ENCODE assay signal across 25 cellular contexts in genomic region chr1:203156280-203156679, GRCh38. TPM values are rescaled to one million over a fixed set of nuclear protein-coding genes. Genes with fewer than 3 reads are reported as not detected.
DNase-seq lines count a peak whose midpoint lies in the region; ATAC-seq and TF ChIP-seq lines count a peak whose summit lies in the region.
"Had no signal": no experiment of that assay in that cellular context is flagged by ENCODE, and none has a peak within 500 bp of the region (broad histone marks: within the 10 kb centered on the region; RNA-seq: fewer than 3 reads in every experiment).

No MANE protein-coding gene starts in this region.

- intact Hi-C loops in breast epithelium (cut with DNase I; ENCODE audit: low total_unique reads) (no loop called here), mammary epithelial cell (cut with micrococcal nuclease) (no loop called here), mucosa of descending colon (cut with DNase I, micrococcal nuclease) (no loop called here)
- intact Hi-C loops in naive thymus-derived CD4-positive, alpha-beta T cell (cut with micrococcal nuclease) = no loop called here

- H3K36me3 Mint-ChIP-seq in T-helper 17 cell (ENCODE audit: low read depth) = no peaks in the 10 kb centered on the region
- peaks cover 0 to 9% (median 0%) of the 10 kb centered on the region in 5 donors for H3K36me3 Mint-ChIP-seq in naive thymus-derived CD4-positive, alpha-beta T cell

- H4K20me1 ChIP-seq in mammary epithelial cell (ENCODE audit: insufficient read depth, low read length) = no peaks in the 10 kb centered on the region
- H4K20me1 ChIP-seq: BLaER1 had no signal

- no peaks in the 10 kb centered on the region for H3K36me3 ChIP-seq in breast epithelium
- no peaks in the 10 kb centered on the region for H3K36me3 ChIP-seq in mammary epithelial cell (ENCODE audit: insufficient read depth, low read length)
- H3K36me3 ChIP-seq in mucosa of descending colon (ENCODE audit: low read depth) = no peaks in the 10 kb centered on the region
- no peaks in the 10 kb centered on the region for H3K36me3 ChIP-seq in naive thymus-derived CD4-positive, alpha-beta T cell (ENCODE audit: control insufficient read depth in 2 of 3, insufficient read depth in 3 of 3, low read length in 3 of 3)
- H3K36me3 ChIP-seq: BLaER1, HAP-1 had no signal

- H3K27me3 ChIP-seq in breast epithelium (no peaks in the 10 kb centered on the region), mammary epithelial cell (ENCODE audit: insufficient read depth, low read length) (no peaks in the 10 kb centered on the region), foreskin keratinocyte (peaks cover 29% of the 10 kb centered on the region)
- peaks cover 0 to 3% of the 10 kb centered on the region in 2 donors for H3K27me3 ChIP-seq in naive thymus-derived CD4-positive, alpha-beta T cell (ENCODE audit: control insufficient read depth in 2 of 2, insufficient read depth in 2 of 2, low read length in 2 of 2)
- H3K27me3 ChIP-seq: BLaER1 had no signal

- no peak for ATAC-seq in T-helper 17 cell
- ATAC-seq in mucosa of descending colon = peak; percentile 82
- no peak for ATAC-seq in GM19324 (IDR thresholded peaks at IDR 0.05; ENCODE audit: low FRiP score, unreplicated experiment)
- no peak for ATAC-seq in foreskin keratinocyte
- no peak for ATAC-seq in naive thymus-derived CD4-positive, alpha-beta T cell
- ATAC-seq: HepG2 had no signal

- H3K4me1 ChIP-seq in breast epithelium (peaks cover 0 to 8% of the 10 kb centered on the region in 2 donors), mammary epithelial cell (ENCODE audit: insufficient read depth, low read length) (peaks cover 43% of the 10 kb centered on the region), mucosa of descending colon (ENCODE audit: low read depth) (peaks cover 6% of the 10 kb centered on the region), foreskin keratinocyte (peaks cover 20% of the 10 kb centered on the region)
- H3K4me1 ChIP-seq in naive thymus-derived CD4-positive, alpha-beta T cell (ENCODE audit: control insufficient read depth in 2 of 2, insufficient read depth in 2 of 2, low read length in 2 of 2) = no peaks in the 10 kb centered on the region
- H3K4me1 ChIP-seq: HAP-1 had no signal

- no peak overlapping the region for H3K4me3 ChIP-seq in breast epithelium
- H3K4me3 ChIP-seq in mammary epithelial cell (replicated peaks in 1 of 3; ENCODE audit: insufficient read depth in 1 of 3, low read depth in 2 of 3, low read length in 3 of 3) = no peak overlapping the region
- no peak overlapping the region for H3K4me3 ChIP-seq in mucosa of descending colon
- no peak overlapping the region for H3K4me3 ChIP-seq in naive thymus-derived CD4-positive, alpha-beta T cell (ENCODE audit: low read length)
- H3K4me3 ChIP-seq: BLaER1, HAP-1 had no signal

- POLR2A ChIA-PET in naive thymus-derived CD4-positive, alpha-beta T cell (lab: Charles Lee) = no interaction called here

- H3K4me3 Mint-ChIP-seq in T-helper 17 cell = peak overlapping the region; percentile 1
- no peak overlapping the region for H3K4me3 Mint-ChIP-seq in naive thymus-derived CD4-positive, alpha-beta T cell
- H3K4me3 Mint-ChIP-seq: CD4-positive, alpha-beta T cell had no signal

- peak overlapping the region; percentile 17 to 92 for H3K27ac ChIP-seq in breast epithelium
- no peak overlapping the region for H3K27ac ChIP-seq in mammary epithelial cell (ENCODE audit: insufficient read depth, low read depth, low read length)
- no peak overlapping the region for H3K27ac ChIP-seq in foreskin keratinocyte
- H3K27ac ChIP-seq in naive thymus-derived CD4-positive, alpha-beta T cell (ENCODE audit: low read depth, low read length) = no peak overlapping the region
- H3K27ac ChIP-seq: BLaER1, RWPE1 had no signal

- CTCF ChIA-PET in mammary epithelial cell (lab: Charles Lee; ENCODE audit: low non-redundant PET) = no interaction called here
- CTCF ChIA-PET in naive thymus-derived CD4-positive, alpha-beta T cell (lab: Charles Lee) = no interaction called here

- no peak for TF ChIP-seq POLR2A in breast epithelium (IDR thresholded peaks at IDR 0.05)

- H3K27me3 Mint-ChIP-seq in T-helper 17 cell = peaks cover 35% of the 10 kb centered on the region
- peaks cover 0 to 18% (median 5%) of the 10 kb centered on the region in 5 donors for H3K27me3 Mint-ChIP-seq in naive thymus-derived CD4-positive, alpha-beta T cell

- no peak overlapping the region for H3K27ac Mint-ChIP-seq in T-helper 17 cell
- H3K27ac Mint-ChIP-seq in naive thymus-derived CD4-positive, alpha-beta T cell = no peak overlapping the region
- H3K27ac Mint-ChIP-seq: CD4-positive, alpha-beta T cell had no signal

- no peak for DNase-seq in breast epithelium (ENCODE audit: low spot score in 2 of 2)
- DNase-seq in mammary epithelial cell = no peak
- no peak for DNase-seq in T-helper 17 cell
- DNase-seq in mucosa of descending colon = peak in 1 of 3 donors; percentile 37
- DNase-seq in foreskin keratinocyte = no peak
- DNase-seq in naive thymus-derived CD4-positive, alpha-beta T cell = no peak
- DNase-seq: CD4-positive, alpha-beta T cell; DMS53; GOT3; Karpas-422; NCI-H1092; NCI-H1417 treated with DMSO at 0.1 percent for 48 hours; NCI-H187 treated with DMSO at 0.1 percent for 48 hours; NCI-H2171 treated with DMSO at 0.1 percent for 48 hours; NCI-H345; NCI-H524 treated with DMSO at 0.1 percent for 48 hours; NK-92 treated with Interleukin-12 subunit alpha and Interleukin-12 subunit beta, amount 100 ng/mL, for 24 hours; SHP77 treated with DMSO at 0.1 percent for 48 hours had no signal

- no peak overlapping the region for H3K4me2 ChIP-seq in mammary epithelial cell (ENCODE audit: insufficient read depth, low read depth, low read length)
- H3K4me2 ChIP-seq: BLaER1 had no signal

- BruUV-seq in mammary epithelial cell (replicated peaks; lab: Mats Ljungman, UMichigan) = no TSS peak

- TF ChIP-seq CTCF in breast epithelium (IDR thresholded peaks at IDR 0.05) (no peak), mammary epithelial cell (conservative IDR thresholded peaks at IDR 0.05 in 1 of 2, IDR thresholded peaks at IDR 0.05 in 1 of 2; ENCODE audit: extremely low read depth in 1 of 2, insufficient read depth in 1 of 2, low read depth in 1 of 2, low read length in 2 of 2) (no peak), mucosa of descending colon (IDR thresholded peaks at IDR 0.05) (no peak), foreskin keratinocyte (conservative IDR thresholded peaks at IDR 0.05) (no peak)

- dilution Hi-C loops in mammary epithelial cell (cut with HindIII; ENCODE audit: low sequenced_read_pairs) = no loop called here

- in situ Hi-C loops in mammary epithelial cell (cut with MboI; ENCODE audit: low sequenced_read_pairs in 2 of 2) = no loop called here

- H2AFZ ChIP-seq in mammary epithelial cell (ENCODE audit: low read depth, low read length) = no peak overlapping the region

- H3K4me1 Mint-ChIP-seq in T-helper 17 cell = no peaks in the 10 kb centered on the region
- H3K4me1 Mint-ChIP-seq in naive thymus-derived CD4-positive, alpha-beta T cell = peaks cover 0 to 1% (median 0%) of the 10 kb centered on the region in 7 donors

- H3K9me3 Mint-ChIP-seq in naive thymus-derived CD4-positive, alpha-beta T cell = peaks cover 0 to 21% (median 6%) of the 10 kb centered on the region in 11 donors

- no peak overlapping the region for H3K9ac ChIP-seq in mammary epithelial cell (ENCODE audit: insufficient read depth, low read length)
- H3K9ac ChIP-seq: BLaER1 had no signal

- WGBS in mammary epithelial cell (ENCODE audit: low coverage, missing lambda C conversion rate) = 83% methylated on average over 1 of the region's 1 CpG

- no peaks in the 10 kb centered on the region for H3K79me2 ChIP-seq in mammary epithelial cell (ENCODE audit: insufficient read depth, low read length)

- H3K9me3 ChIP-seq in breast epithelium = no peaks in the 10 kb centered on the region
- no peaks in the 10 kb centered on the region for H3K9me3 ChIP-seq in mammary epithelial cell (replicated peaks; ENCODE audit: insufficient read depth, low read length)
- H3K9me3 ChIP-seq in T-helper 17 cell (ENCODE audit: control insufficient read depth, low read length, poor library complexity, severe bottlenecking) = no peaks in the 10 kb centered on the region
- H3K9me3 ChIP-seq in mucosa of descending colon = no peaks in the 10 kb centered on the region
- no peaks in the 10 kb centered on the region for H3K9me3 ChIP-seq in naive thymus-derived CD4-positive, alpha-beta T cell (ENCODE audit: control insufficient read depth in 2 of 3, low read length in 3 of 3)
- H3K9me3 ChIP-seq: HAP-1 had no signal

RNA-seq across cellular contexts. Expression of gene MYBPH, which starts 19.3 kb away (rescaled TPM):
- total RNA-seq in breast epithelium (under 1 TPM in 1 of 3 donors, not detected in 2; 0.66 TPM), mammary epithelial cell (not detected), T-helper 17 cell (not detected), mucosa of descending colon (not detected), foreskin keratinocyte (not detected in 2 replicates)
- polyA plus RNA-seq in mammary epithelial cell (not detected), foreskin keratinocyte (not detected in 2 replicates)
- polyA minus RNA-seq in mammary epithelial cell = not detected
- total RNA-seq in naive thymus-derived CD4-positive, alpha-beta T cell = not detected
- not detected for polyA plus RNA-seq in naive thymus-derived CD4-positive, alpha-beta T cell
- total RNA-seq: CD4-positive, alpha-beta T cell; Daoy; HepG2; HT1080 had no signal
- polyA plus RNA-seq: HepG2 had no signal

RNA-seq across cellular contexts. Expression of gene ADORA1, which starts 28.8 kb away (rescaled TPM):
- 10 to 100 TPM in 1 of 3 donors, 1 to 10 TPM in 1, under 1 TPM in 1; 0.64 to 14.5 (median 5.2) TPM for total RNA-seq in breast epithelium
- 1 to 10 TPM in 1 of 2 donors, under 1 TPM in 1; 0.96 to 1.7 TPM for total RNA-seq in mammary epithelial cell
- 0.74 TPM for polyA plus RNA-seq in mammary epithelial cell
- polyA minus RNA-seq in mammary epithelial cell = not detected
- under 1 TPM; 0.15 to 0.18 TPM for total RNA-seq in T-helper 17 cell
- 1 to 10 TPM in 1 of 3 donors, under 1 TPM in 2; 0.53 to 1.3 (median 0.78) TPM for total RNA-seq in mucosa of descending colon
- 0.21 and 0.71 TPM in 2 replicates for total RNA-seq in foreskin keratinocyte
- polyA plus RNA-seq in foreskin keratinocyte = 0.20 and 0.59 TPM in 2 replicates
- total RNA-seq in naive thymus-derived CD4-positive, alpha-beta T cell = under 1 TPM in 1 of 5 experiments, not detected in 4; 0.44 TPM
- not detected for polyA plus RNA-seq in naive thymus-derived CD4-positive, alpha-beta T cell
- total RNA-seq: CD4-positive, alpha-beta T cell had no signal
- polyA plus RNA-seq: HepG2 had no signal

RNA-seq across cellular contexts. Expression of gene CHI3L1, which starts 30.2 kb away (rescaled TPM):
- 100 to 1,000 TPM in 2 of 3 donors, 10 to 100 TPM in 1; 14.2 to 638 (median 426) TPM for total RNA-seq in breast epithelium
- total RNA-seq in mammary epithelial cell = 10 to 100 TPM in 1 of 2 donors, not detected in 1; 37.0 TPM
- 0.33 TPM for polyA plus RNA-seq in mammary epithelial cell
- not detected for polyA minus RNA-seq in mammary epithelial cell
- total RNA-seq in T-helper 17 cell = not detected
- total RNA-seq in mucosa of descending colon = 10 to 100 TPM in 1 of 3 donors, 1 to 10 TPM in 1, under 1 TPM in 1; 0.58 to 10.8 (median 1.8) TPM
- total RNA-seq in foreskin keratinocyte = not detected in 2 replicates
- polyA plus RNA-seq in foreskin keratinocyte = not detected in 2 replicates
- total RNA-seq in naive thymus-derived CD4-positive, alpha-beta T cell = 1 to 10 TPM in 1 of 5 experiments, under 1 TPM in 1, not detected in 3; 0.32 to 1.3 TPM
- polyA plus RNA-seq in naive thymus-derived CD4-positive, alpha-beta T cell = not detected
- total RNA-seq: CD4-positive, alpha-beta T cell; Daoy had no signal

Comparison
In these comparisons a context has a peak if more than half of its experiments do, and no peak if none do; other contexts are left out.
1. H3K27ac ChIP-seq: peak in breast epithelium (2 of 2); none in mammary epithelial cell (single experiment), foreskin keratinocyte (single experiment) and naive thymus-derived CD4-positive, alpha-beta T cell (single experiment).